Comparison of ENCODE assay signal across 29 cellular contexts in the genomic region with DNA sequence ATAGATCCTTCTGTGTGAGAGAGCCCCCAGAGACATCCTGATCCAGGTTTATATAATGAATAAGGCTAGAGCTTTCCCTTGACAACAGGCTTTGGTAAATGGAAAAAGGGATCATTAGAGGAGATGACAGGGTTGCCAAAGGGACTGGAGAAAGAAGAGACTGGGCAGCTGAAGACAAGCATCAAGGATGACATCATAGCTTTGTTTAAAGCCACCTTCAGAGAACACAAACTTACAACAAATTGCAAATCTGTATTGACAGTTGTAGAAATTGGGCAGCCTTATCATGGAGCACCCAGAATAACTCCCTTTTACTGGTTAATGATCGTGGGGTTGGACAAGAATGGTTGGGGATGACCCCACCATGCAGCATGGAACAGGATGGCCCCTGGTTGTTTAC. TPM values are rescaled to one million over a fixed set of nuclear protein-coding genes. Genes with fewer than 3 reads are reported as not detected.
DNase-seq lines count a peak whose midpoint lies in the region; ATAC-seq, FAIRE-seq and TF ChIP-seq lines count a peak whose summit lies in the region.
"Had no signal": no experiment of that assay in that cellular context is flagged by ENCODE, and none has a peak within 500 bp of the region (broad histone marks: within the 10 kb centered on the region; RNA-seq: fewer than 3 reads in every experiment).

No MANE protein-coding gene starts in this region.

- H3K4me1 ChIP-seq in HepG2 (ENCODE audit: insufficient read depth, low read length) (no peaks in the 10 kb centered on the region; the same call in 1 of the 2 replicates), right lobe of liver (peaks cover 0 to 12% (median 0%) of the 10 kb centered on the region in 4 donors)
- H3K4me1 ChIP-seq: BE2C, BLaER1 had no signal

- DNase-seq in HepG2 (ENCODE audit: low spot score) (no peak), right lobe of liver (no peak), WERI-Rb-1 (no peak), mesenteric fat pad (ENCODE audit: low spot score) (no peak), GM13977 (ENCODE audit: low spot score) (no peak)
- DNase-seq: 8988T; ACHN; BE2C; C1 segment of cervical spinal cord; CD4-positive, alpha-beta memory T cell; CD4-positive, CD25-positive, alpha-beta regulatory T cell; CD8-positive, alpha-beta memory T cell; COR-L47; DMS 273 treated with DMSO at 0.1 percent for 48 hours; DMS153; DMS53; DMS79; DND-41; EL; GDM1 had no signal

- intact Hi-C loops in HepG2 (cut with micrococcal nuclease; ENCODE audit: unreplicated experiment) (no loop called here), right lobe of liver (cut with DNase I) (no loop called here)

- no peak for TF ChIP-seq RAD21 in HepG2 (CRISPR knock-in tag; IDR thresholded peaks at IDR 0.05)

- WGBS in HepG2 (ENCODE audit: low lambda C conversion rate): 8% methylated on average over 1 of the region's 1 CpG
- 17% methylated on average over 1 of the region's 1 CpG for WGBS in right lobe of liver (ENCODE audit: insufficient coverage, low coverage, low lambda C conversion rate, missing lambda C conversion rate)

- H3K27me3 ChIP-seq in HepG2 (ENCODE audit: control insufficient read depth in 1 of 2, insufficient read depth in 2 of 2, low read length in 2 of 2) (peaks cover 5 to 23% of the 10 kb centered on the region in 2 experiments; a peak in 3 of 5 replicates), right lobe of liver (peaks cover 0 to 7% of the 10 kb centered on the region in 2 donors), WERI-Rb-1 (ENCODE audit: insufficient read depth, low read depth, severe bottlenecking) (no peaks in the 10 kb centered on the region)
- H3K27me3 ChIP-seq: BLaER1 had no signal

- TF ChIP-seq POLR2A in HepG2 (IDR thresholded peaks at IDR 0.05; ENCODE audit: insufficient read depth in 1 of 2, low read depth in 2 of 2, low read length in 2 of 2): no peak
- no peak for TF ChIP-seq POLR2A in right lobe of liver (IDR thresholded peaks at IDR 0.05)

- no peak for FAIRE-seq in HepG2 (lab: Jason Lieb, UNC)
- FAIRE-seq: A204.1, GM12878, GM12892, GM19239 had no signal

- H3K4me3 ChIP-seq in HepG2 (replicated peaks in 1 of 3; ENCODE audit: insufficient read depth in 1 of 3, low read depth in 2 of 3, low read length in 3 of 3): no peak overlapping the region
- H3K4me3 ChIP-seq in right lobe of liver: no peak overlapping the region
- H3K4me3 ChIP-seq in WERI-Rb-1 (ENCODE audit: low read depth, low read length): no peak overlapping the region
- H3K4me3 ChIP-seq: BLaER1, GM12878 had no signal

- H3K9ac ChIP-seq in HepG2 (ENCODE audit: insufficient read depth, low read depth, low read length): no peak overlapping the region
- H3K9ac ChIP-seq: BLaER1 had no signal

- in situ Hi-C loops in HepG2 (cut with HindIII; ENCODE audit: extremely low pct_ligation_motif_present, low pct_unique_long_range_greater_than_20kb) (no loop called here), GM13977 (cut with MboI; ENCODE audit: low pct_unique_long_range_greater_than_20kb, low sequenced_read_pairs, unreplicated experiment) (no loop called here)

- H3K36me3 ChIP-seq in HepG2 (replicated peaks in 1 of 2; ENCODE audit: control insufficient read depth in 1 of 2, insufficient read depth in 2 of 2, low read length in 2 of 2): no peaks in the 10 kb centered on the region
- no peaks in the 10 kb centered on the region for H3K36me3 ChIP-seq in right lobe of liver
- no peaks in the 10 kb centered on the region for H3K36me3 ChIP-seq in WERI-Rb-1
- H3K36me3 ChIP-seq: BE2C, BLaER1 had no signal

- H3K9me3 ChIP-seq in HepG2 (ENCODE audit: low read length) (no peaks in the 10 kb centered on the region), right lobe of liver (no peaks in the 10 kb centered on the region), WERI-Rb-1 (ENCODE audit: severe bottlenecking) (peaks cover 4% of the 10 kb centered on the region)
- H3K9me3 ChIP-seq: BE2C had no signal

- H3K79me2 ChIP-seq in HepG2 (ENCODE audit: insufficient read depth, low read length): no peaks in the 10 kb centered on the region

- POLR2A ChIA-PET in HepG2 (lab: Yijun Ruan, JAX): no interaction called here

- CTCF ChIA-PET in HepG2 (lab: Yijun Ruan, JAX; ENCODE audit: low intra/inter-chr PET ratio, low total read pairs): no interaction called here

- H3K27ac ChIP-seq in HepG2 (ENCODE audit: extremely low read length, insufficient read depth, low read length) (no peak overlapping the region), right lobe of liver (no peak overlapping the region), WERI-Rb-1 (peak overlapping the region; percentile 11; the same call in 1 of the 2 replicates)
- H3K27ac ChIP-seq: BLaER1 had no signal

- no peak for TF ChIP-seq EP300 in HepG2 (IDR thresholded peaks at IDR 0.05; ENCODE audit: low read depth in 2 of 2, low read length in 2 of 2)
- no peak for TF ChIP-seq EP300 in HepG2 (CRISPR knock-in tag; IDR thresholded peaks at IDR 0.05; ENCODE audit: borderline replicate concordance)

- BruUV-seq in HepG2 (replicated peaks; lab: Mats Ljungman, UMichigan): no TSS peak

- no peaks in the 10 kb centered on the region for H4K20me1 ChIP-seq in HepG2 (ENCODE audit: insufficient read depth, low read length)
- H4K20me1 ChIP-seq: BLaER1 had no signal

- H3K4me2 ChIP-seq in HepG2 (ENCODE audit: low read depth, low read length): no peak overlapping the region
- H3K4me2 ChIP-seq: BLaER1 had no signal

- no peak overlapping the region for H2AFZ ChIP-seq in HepG2 (ENCODE audit: low read length)

- TF ChIP-seq CTCF in HepG2 (CRISPR knock-in tag; IDR thresholded peaks at IDR 0.05) (no peak), right lobe of liver (IDR thresholded peaks at IDR 0.05) (no peak), WERI-Rb-1 (IDR thresholded peaks at IDR 0.05; ENCODE audit: low read depth, low read length) (no peak), GM13977 (IDR thresholded peaks at IDR 0.05; ENCODE audit: extremely low read depth, insufficient read depth, missing control alignments) (no peak)

- ATAC-seq in HepG2: no peak
- ATAC-seq in right lobe of liver: no peak
- ATAC-seq: GM12878 had no signal

TF ChIP-seq in HepG2, 621 proteins besides CTCF, POLR2A, EP300 and RAD21:
- no peak for TF ChIP-seq ZSCAN12 (CRISPR knock-in tag; IDR thresholded peaks at IDR 0.05)
- no peak for TF ChIP-seq FOSL2 (CRISPR knock-in tag; IDR thresholded peaks at IDR 0.05)
- TF ChIP-seq KDM2A (CRISPR knock-in tag; IDR thresholded peaks at IDR 0.05; ENCODE audit: borderline replicate concordance, low read depth): no peak
- TF ChIP-seq AHR (CRISPR knock-in tag; IDR thresholded peaks at IDR 0.05): no peak
- no peak for TF ChIP-seq HNRNPLL (IDR thresholded peaks at IDR 0.05; ENCODE audit: low read depth, low read length, poor library complexity, severe bottlenecking)
- peak; percentile 78 for TF ChIP-seq ATF7 (IDR thresholded peaks at IDR 0.05)
- TF ChIP-seq ATF7 (CRISPR knock-in tag; IDR thresholded peaks at IDR 0.05): no peak

RNA-seq across cellular contexts. Expression of a gene that starts 3.7 kb away (rescaled TPM):
- total RNA-seq in HepG2 (2016; rRNA removed; fragmentation: Illumina TruSeq; extraction: Trizol): not detected in 2 replicates
- total RNA-seq in HepG2 (2016; cell fraction: cytosol; rRNA removed; fragmentation: Illumina TruSeq; extraction: Trizol; ENCODE audit: low read depth): not detected in 2 replicates
- not detected in 2 replicates for total RNA-seq in HepG2 (2016; cell fraction: insoluble cytoplasmic fraction; rRNA removed; fragmentation: Illumina TruSeq; extraction: Trizol)
- not detected in 2 replicates for total RNA-seq in HepG2 (2016; cell fraction: membrane; rRNA removed; fragmentation: Illumina TruSeq; extraction: Trizol)
- not detected in 2 replicates for total RNA-seq in HepG2 (2016; cell fraction: nucleus; rRNA removed; fragmentation: Illumina TruSeq; extraction: Trizol)
- not detected in 2 replicates for polyA plus RNA-seq in HepG2 (2011; rRNA removed)
- not detected in 2 replicates for polyA plus RNA-seq in HepG2 (2011; cell fraction: cytosol; rRNA removed)
- not detected in 2 replicates for polyA plus RNA-seq in HepG2 (2011; cell fraction: nucleus; rRNA removed)
- not detected in 2 replicates for polyA plus RNA-seq in HepG2 (2012)
- not detected in 2 replicates for polyA plus RNA-seq in HepG2 (2016; cell fraction: cytosol; fragmentation: Illumina TruSeq; extraction: Trizol; ENCODE audit: low read depth)
- polyA plus RNA-seq in HepG2 (2016; cell fraction: insoluble cytoplasmic fraction; fragmentation: Illumina TruSeq; extraction: Trizol; ENCODE audit: low read depth): not detected in 2 replicates
- polyA plus RNA-seq in HepG2 (2016; cell fraction: membrane; fragmentation: Illumina TruSeq; extraction: Trizol; ENCODE audit: low read depth): not detected in 2 replicates
- polyA plus RNA-seq in HepG2 (2016; cell fraction: nucleus; fragmentation: Illumina TruSeq; extraction: Trizol; ENCODE audit: insufficient read depth, low read depth): not detected in 2 replicates
- polyA minus RNA-seq in HepG2 (2011; rRNA and poly(A)+ RNA removed; ENCODE audit: low replicate concordance): not detected in 2 replicates
- polyA minus RNA-seq in HepG2 (2011; cell fraction: cytosol; rRNA and poly(A)+ RNA removed): not detected in 2 replicates
- not detected in 2 replicates for polyA minus RNA-seq in HepG2 (2011; cell fraction: nucleus; rRNA and poly(A)+ RNA removed)
- under 1 TPM in 5 of 6 experiments, not detected in 1; 0.35 to 0.81 (median 0.37) TPM for total RNA-seq in right lobe of liver
- total RNA-seq in mesenteric fat pad: not detected
- total RNA-seq: A673; CD4-positive, alpha-beta memory T cell; CD4-positive, CD25-positive, alpha-beta regulatory T cell; CD8-positive, alpha-beta memory T cell; G401 had no signal
- polyA plus RNA-seq: AG04450; CD14-positive monocyte; CD4-positive, alpha-beta memory T cell; CD4-positive, CD25-positive, alpha-beta regulatory T cell; CD8-positive, alpha-beta memory T cell had no signal
